11 cellular contexts compared by ENCODE assay signal in the genomic region with DNA sequence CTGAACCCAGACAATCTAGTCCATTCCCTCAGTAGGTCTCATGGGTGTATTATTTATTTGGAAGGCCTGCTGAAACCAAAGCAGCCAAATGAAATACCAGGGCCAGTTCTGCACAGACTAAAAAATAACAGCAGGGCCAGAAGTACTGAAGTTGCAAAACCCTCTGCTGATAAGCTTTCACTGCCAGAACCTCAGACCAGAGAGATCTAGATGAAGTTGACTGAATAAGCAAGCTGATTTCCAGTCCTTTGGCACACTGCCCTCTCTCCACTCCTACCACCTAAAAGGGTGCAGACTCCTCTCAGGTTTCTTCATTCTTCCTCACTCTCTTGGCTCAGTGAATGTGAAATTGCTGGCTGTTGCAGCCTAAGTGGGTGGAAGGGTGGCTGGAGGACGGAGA.
DNase-seq lines count a peak whose midpoint lies in the region; ATAC-seq and TF ChIP-seq lines count a peak whose summit lies in the region.
"Had no signal": no experiment of that assay in that cellular context is flagged by ENCODE, and none has a peak within 500 bp of the region (broad histone marks: within the 10 kb centered on the region; RNA-seq: fewer than 3 reads in every experiment).

No MANE protein-coding gene starts in this region.

- H3K4me1 Mint-ChIP-seq in activated CD4-positive, alpha-beta T cell treated with anti-CD3 and anti-CD28 coated beads for 36 hours = peaks cover 24% of the 10 kb centered on the region
- peaks cover 13 to 32% (median 17%) of the 10 kb centered on the region in 4 donors for H3K4me1 Mint-ChIP-seq in naive thymus-derived CD8-positive, alpha-beta T cell

- no peak for ATAC-seq in GM18907 (IDR thresholded peaks at IDR 0.05; ENCODE audit: unreplicated experiment)
- no peak for ATAC-seq in activated CD4-positive, alpha-beta T cell treated with anti-CD3 and anti-CD28 coated beads for 36 hours
- no peak for ATAC-seq in naive thymus-derived CD8-positive, alpha-beta T cell
- ATAC-seq: activated T-cell treated with anti-CD3 and anti-CD28 coated beads, Interleukin-2, amount 50 U/mL, for 4 hours had no signal

- H3K9me3 Mint-ChIP-seq in activated CD4-positive, alpha-beta T cell treated with anti-CD3 and anti-CD28 coated beads for 36 hours (ENCODE audit: low read depth) = peaks cover 23% of the 10 kb centered on the region
- peaks cover 3 to 31% (median 21%) of the 10 kb centered on the region in 9 donors for H3K9me3 Mint-ChIP-seq in naive thymus-derived CD8-positive, alpha-beta T cell

- WGBS in lower leg skin, 2 donors = 33 to 41% methylated on average over 1 of the region's 1 CpG

- peaks cover 8 to 26% of the 10 kb centered on the region in 2 donors for H3K4me1 ChIP-seq in uterus

- peak; percentile 40 for DNase-seq in NCI-H510A treated with DMSO at 0.1 percent for 48 hours (lab: John Stamatoyannopoulos, UW)
- no peak for DNase-seq in NCI-H510A (lab: John Stamatoyannopoulos, UW)
- peak; percentile 93 for DNase-seq in choroid plexus epithelial cell (ENCODE audit: low read depth)
- DNase-seq in lower leg skin (ENCODE audit: low spot score in 2 of 2) = peak; percentile 72 to 85
- peak; percentile 74 to 86 for DNase-seq in uterus
- DNase-seq in activated CD4-positive, alpha-beta T cell treated with anti-CD3 and anti-CD28 coated beads for 36 hours = no peak
- no peak for DNase-seq in naive thymus-derived CD8-positive, alpha-beta T cell
- DNase-seq: activated T-cell treated with anti-CD3 and anti-CD28 coated beads, Interleukin-2, amount 50 U/mL, for 4 hours; effector CD4-positive, alpha-beta T cell; spleen had no signal

- H3K27me3 Mint-ChIP-seq in activated CD4-positive, alpha-beta T cell treated with anti-CD3 and anti-CD28 coated beads for 36 hours = no peaks in the 10 kb centered on the region
- H3K27me3 Mint-ChIP-seq in naive thymus-derived CD8-positive, alpha-beta T cell = no peaks in the 10 kb centered on the region

- H3K27ac Mint-ChIP-seq in activated CD4-positive, alpha-beta T cell treated with anti-CD3 and anti-CD28 coated beads for 36 hours = no peak overlapping the region
- peak overlapping the region in 2 of 10 donors; percentile 13 to 53 for H3K27ac Mint-ChIP-seq in naive thymus-derived CD8-positive, alpha-beta T cell

- H3K9me3 ChIP-seq in uterus = no peaks in the 10 kb centered on the region

- peaks cover 10% of the 10 kb centered on the region for H3K36me3 Mint-ChIP-seq in activated CD4-positive, alpha-beta T cell treated with anti-CD3 and anti-CD28 coated beads for 36 hours (ENCODE audit: low read depth)
- H3K36me3 Mint-ChIP-seq in naive thymus-derived CD8-positive, alpha-beta T cell = peaks cover 0 to 23% (median 17%) of the 10 kb centered on the region in 3 donors

- H3K27me3 ChIP-seq in uterus = no peaks in the 10 kb centered on the region
- H3K27me3 ChIP-seq: spleen had no signal

- peak overlapping the region in 1 of 2 donors; percentile 3 for H3K27ac ChIP-seq in uterus

- intact Hi-C loops in lower leg skin (cut with DNase I; ENCODE audit: low total_unique reads) = no loop called here
- intact Hi-C loops in uterus (cut with DNase I; ENCODE audit: low total_unique reads) = no loop called here
- intact Hi-C loops in activated CD4-positive, alpha-beta T cell treated with anti-CD3 and anti-CD28 coated beads for 36 hours (cut with DNase I, micrococcal nuclease) = no loop called here

- TF ChIP-seq POLR2A in lower leg skin (IDR thresholded peaks at IDR 0.05) = no peak
- TF ChIP-seq POLR2A in uterus (IDR thresholded peaks at IDR 0.05) = no peak

- TF ChIP-seq CTCF in choroid plexus epithelial cell (conservative IDR thresholded peaks at IDR 0.05; ENCODE audit: low read depth, low read length) (no peak), lower leg skin (IDR thresholded peaks at IDR 0.05) (no peak), uterus (IDR thresholded peaks at IDR 0.05) (no peak)

- POLR2A ChIA-PET in activated CD4-positive, alpha-beta T cell treated with anti-CD3 and anti-CD28 coated beads for 36 hours (lab: Charles Lee) = no interaction called here
- POLR2A ChIA-PET in naive thymus-derived CD8-positive, alpha-beta T cell (lab: Charles Lee) = interaction anchor here (0.7 to 1.9 kb wide), 2 partner anchors 9 to 11 kb away, joined by 3 to 4 read pairs; no protein-coding TSS in a partner anchor

- no peaks in the 10 kb centered on the region for H3K36me3 ChIP-seq in uterus
- H3K36me3 ChIP-seq: spleen had no signal

- no peak overlapping the region for H3K4me3 Mint-ChIP-seq in activated CD4-positive, alpha-beta T cell treated with anti-CD3 and anti-CD28 coated beads for 36 hours
- no peak overlapping the region for H3K4me3 Mint-ChIP-seq in naive thymus-derived CD8-positive, alpha-beta T cell
- H3K4me3 Mint-ChIP-seq: activated T-cell treated with anti-CD3 and anti-CD28 coated beads, Interleukin-2, amount 50 U/mL, for 4 hours had no signal

- CTCF ChIA-PET in activated CD4-positive, alpha-beta T cell treated with anti-CD3 and anti-CD28 coated beads for 36 hours (lab: Charles Lee) = interaction anchor here (0.6 kb wide), 1 partner anchor 354 kb away, joined by 3 read pairs; no protein-coding TSS in a partner anchor

- H3K4me3 ChIP-seq in choroid plexus epithelial cell (ENCODE audit: low read depth, low read length) (no peak overlapping the region), lower leg skin (ENCODE audit: low read depth, poor library complexity, severe bottlenecking) (no peak overlapping the region), uterus (no peak overlapping the region)
- H3K4me3 ChIP-seq: spleen had no signal

Comparison
In these comparisons a context has a peak if more than half of its experiments do, and no peak if none do; other contexts are left out.
1. DNase-seq: peak in NCI-H510A treated with DMSO at 0.1 percent for 48 hours (single experiment), choroid plexus epithelial cell (single experiment), lower leg skin (2 of 2) and uterus (2 of 2); none in NCI-H510A (single experiment), activated CD4-positive, alpha-beta T cell treated with anti-CD3 and anti-CD28 coated beads for 36 hours (single experiment) and naive thymus-derived CD8-positive, alpha-beta T cell (0 of 10).